27 cellular contexts compared by ENCODE assay signal in the genomic region with DNA sequence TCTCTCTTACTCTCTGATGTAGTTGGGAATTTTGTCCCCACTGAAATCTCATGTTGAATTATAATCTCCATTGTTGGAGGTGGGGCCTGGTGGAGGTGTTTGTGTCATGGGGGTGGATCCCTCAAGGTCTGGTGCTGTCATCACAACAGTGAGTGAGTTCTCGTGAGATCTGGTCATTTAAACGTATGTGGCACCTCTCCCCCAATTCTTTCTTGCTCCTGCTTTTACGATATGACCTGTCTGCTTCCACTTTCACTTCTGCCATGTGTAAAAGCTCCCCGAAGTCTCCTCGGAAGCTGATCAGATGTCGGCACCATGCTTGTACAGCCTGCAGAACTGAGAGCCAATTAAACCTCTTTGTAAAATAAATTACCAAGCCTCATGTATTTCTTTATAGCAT.
"Had no signal": no experiment of that assay in that cellular context is flagged by ENCODE, and none has a peak within 500 bp of the region (broad histone marks: within the 10 kb centered on the region; RNA-seq: fewer than 3 reads in every experiment).

No MANE protein-coding gene starts in this region.

- H3K36me3 ChIP-seq: ascending aorta had no signal

- H3K4me3 ChIP-seq: ascending aorta, body of pancreas, coronary artery, SK-N-MC had no signal

- H3K27ac ChIP-seq: ascending aorta, body of pancreas, coronary artery, SK-N-MC had no signal

- ATAC-seq: activated naive CD4-positive, alpha-beta T cell treated with anti-CD3 and anti-CD28 coated beads, Interleukin-2, amount 50 U/mL, for 72 hours; activated naive CD8-positive, alpha-beta T cell treated with anti-CD3 and anti-CD28 coated beads, Interleukin-2, amount 50 U/mL, for 24 hours; activated T-cell treated with anti-CD3 and anti-CD28 coated beads, Interleukin-2, amount 50 U/mL, for 4 hours; body of pancreas; PC-3; WTC11 had no signal

- H3K4me1 ChIP-seq: ascending aorta, body of pancreas had no signal

- H3K9me3 ChIP-seq: ascending aorta, body of pancreas had no signal

- H3K27me3 ChIP-seq: ascending aorta, body of pancreas had no signal

- DNase-seq: activated CD4-positive, alpha-beta T cell treated with anti-CD3 and anti-CD28 coated beads for 1 hour; activated CD4-positive, alpha-beta T cell treated with anti-CD3 and anti-CD28 coated beads, Interleukin-2, amount 10 ng/mL, durations not matched to agents 24 days and 14 days; activated CD4-positive, alpha-beta T cell treated with anti-CD3 and anti-CD28 coated beads, Interleukin-2, amount 50 U/mL, for 48 hours; activated effector memory CD4-positive, alpha-beta T cell treated with anti-CD3 and anti-CD28 coated beads, Interleukin-2, amount 50 U/mL, for 16 hours; activated naive CD4-positive, alpha-beta T cell treated with Interleukin-2 at 50 U/mL for 16 hours; activated naive CD8-positive, alpha-beta T cell treated with anti-CD3 and anti-CD28 coated beads, Interleukin-2, amount 50 U/mL, for 24 hours; activated T-cell treated with anti-CD3 and anti-CD28 coated beads, Interleukin-2, amount 50 U/mL, for 4 hours; amniotic stem cell; body of pancreas; central memory CD4-positive, alpha-beta T cell; MM.1S; NCI-H1105; NCI-H1436; NCI-H187; NCI-H2081; NCI-H446 treated with DMSO at 0.1 percent for 48 hours; NCI-H524 treated with DMSO at 0.1 percent for 48 hours; NCI-H774; NK-92 treated with Interleukin-12 subunit alpha and Interleukin-12 subunit beta, amount 100 ng/mL, for 24 hours; PC-3; SIG-M5; T-helper 1 cell had no signal
